1 cellular context compared by ENCODE assay signal in genomic region chr1:246579818-246580217, GRCh38.
TF ChIP-seq lines count a peak whose summit lies in the region.

No MANE protein-coding gene starts in this region.

TF ChIP-seq in HepG2, 621 proteins besides CTCF, POLR2A, EP300 and RAD21 (continued from another document):
- TF ChIP-seq ZNF362 (CRISPR knock-in tag; IDR thresholded peaks at IDR 0.05; ENCODE audit: borderline replicate concordance) (no peak), POLR2G (IDR thresholded peaks at IDR 0.05; ENCODE audit: low read depth, low read length) (no peak), SMYD3 (CRISPR knock-in tag; IDR thresholded peaks at IDR 0.05) (no peak), NCOA5 (CRISPR knock-in tag; IDR thresholded peaks at IDR 0.05) (no peak), ZNF652 (CRISPR knock-in tag; IDR thresholded peaks at IDR 0.05; ENCODE audit: borderline replicate concordance, low read depth) (no peak), TERF1 (CRISPR knock-in tag; IDR thresholded peaks at IDR 0.05) (no peak), HDAC2 (CRISPR knock-in tag; IDR thresholded peaks at IDR 0.05) (no peak), SP140L (CRISPR knock-in tag; IDR thresholded peaks at IDR 0.05; ENCODE audit: borderline replicate concordance) (no peak), SMARCE1 (IDR thresholded peaks at IDR 0.05; ENCODE audit: borderline replicate concordance) (no peak), LBX2 (CRISPR knock-in tag; IDR thresholded peaks at IDR 0.05; ENCODE audit: borderline replicate concordance) (no peak), TP53 (CRISPR knock-in tag; conservative IDR thresholded peaks at IDR 0.05) (no peak)
